Comparison of ENCODE assay signal across 26 cellular contexts in the genomic region with DNA sequence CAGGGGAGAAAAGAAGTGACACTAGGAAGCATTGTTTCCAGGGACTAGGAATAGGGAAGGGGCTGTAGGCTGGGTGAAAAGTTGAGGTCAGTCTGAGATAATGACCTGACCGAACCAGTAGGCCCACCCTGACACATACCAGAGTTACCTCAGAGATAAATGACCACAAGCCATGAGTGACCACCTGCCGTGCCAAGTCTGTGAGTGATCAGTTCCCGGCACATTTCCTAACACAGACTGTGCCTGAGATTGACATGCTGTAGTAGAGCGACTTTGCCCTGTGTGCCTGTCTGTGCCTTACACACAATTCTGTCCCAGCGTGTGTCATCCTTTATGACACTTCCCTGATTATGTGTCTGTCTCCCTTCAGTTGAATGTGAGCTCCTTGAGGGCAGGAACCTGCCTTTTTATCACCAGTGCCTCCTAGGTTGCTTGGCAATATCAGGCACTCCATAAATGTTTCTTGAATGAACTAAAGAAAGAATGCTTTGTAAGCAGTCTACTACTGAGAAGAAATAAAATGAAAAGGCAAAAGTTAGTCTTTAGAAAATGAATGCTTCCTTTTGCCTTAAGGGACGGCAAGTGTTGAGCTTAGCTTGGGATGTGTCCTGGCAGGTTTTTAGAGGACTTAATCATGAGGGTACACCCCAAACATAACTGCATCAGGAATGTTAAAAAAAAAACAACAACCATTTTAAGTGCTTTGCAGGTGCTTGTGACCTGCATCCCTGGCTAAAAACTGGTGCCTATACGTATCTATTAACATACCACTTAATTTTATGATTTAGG. TPM values are rescaled to one million over a fixed set of nuclear protein-coding genes. Genes with fewer than 3 reads are reported as not detected.
DNase-seq lines count a peak whose midpoint lies in the region; ATAC-seq, FAIRE-seq and TF ChIP-seq lines count a peak whose summit lies in the region.
"Had no signal": no experiment of that assay in that cellular context is flagged by ENCODE, and none has a peak within 500 bp of the region (broad histone marks: within the 10 kb centered on the region; RNA-seq: fewer than 3 reads in every experiment).

No MANE protein-coding gene starts in this region.

- H3F3A ChIP-seq in GM23338 (replicated peaks; ENCODE audit: low read depth), result no peaks in the 10 kb centered on the region

- no peak for TF ChIP-seq RAD21 in GM12878 (IDR thresholded peaks at IDR 0.05; ENCODE audit: insufficient read depth, low read depth, low read length)

- no peaks in the 10 kb centered on the region for H3K79me2 ChIP-seq in GM23338 (replicated peaks; ENCODE audit: insufficient read depth)
- H3K79me2 ChIP-seq in GM12878 (ENCODE audit: control insufficient read depth, insufficient read depth, low read length), result no peaks in the 10 kb centered on the region

- RAD21 ChIA-PET in GM12878 (lab: Charles Lee; ENCODE audit: unreplicated experiment), result interaction anchor here (1.1 to 3.4 kb wide), 4 partner anchors 28 to 92 kb away, joined by 3 to 18 read pairs (median 4); no protein-coding TSS in a partner anchor

- SMC1A ChIA-PET in GM12878 (lab: Charles Lee; ENCODE audit: uncharacterized antibody, unreplicated experiment), result interaction anchor here (1.6 to 1.9 kb wide), 2 partner anchors 10 to 15 kb away, joined by 3 to 6 read pairs; no protein-coding TSS in a partner anchor

- H3K4me1 Mint-ChIP-seq in GM23338, result peaks cover 6% of the 10 kb centered on the region; the same call in 2 of the 3 replicates
- peaks cover 46% of the 10 kb centered on the region for H3K4me1 Mint-ChIP-seq in progenitor cell of endocrine pancreas (ENCODE audit: low read depth)
- peaks cover 21% of the 10 kb centered on the region for H3K4me1 Mint-ChIP-seq in chondrocyte (ENCODE audit: low read depth)
- H3K4me1 Mint-ChIP-seq: CD8-positive, alpha-beta memory T cell; natural killer cell had no signal

- in situ Hi-C loops in GM12878 (cut with MboI), result no loop called here

- POLR2A ChIA-PET in GM12878 (lab: Charles Lee), result no interaction called here

- no peak for TF ChIP-seq EP300 in GM12878 (IDR thresholded peaks at IDR 0.05; ENCODE audit: borderline replicate concordance in 1 of 2, control insufficient read depth in 1 of 2, low read depth in 2 of 2, low read length in 2 of 2)

- CTCF ChIA-PET in GM12878 (lab: Yijun Ruan, JAX), result interaction anchor here (0.6 to 1.7 kb wide), 4 partner anchors 62 to 248 kb away, joined by 3 to 4 read pairs (median 4); no protein-coding TSS in a partner anchor

- TF ChIP-seq POLR2A in GM12878 (IDR thresholded peaks at IDR 0.05; ENCODE audit: low read depth, low read length), result no peak

- DNase-seq in GM23338 (ENCODE audit: low spot score), result peak; percentile 18
- no peak for DNase-seq in GM12878 (ENCODE audit: low read depth, low spot score)
- peak; percentile 58 to 85 for DNase-seq in foreskin keratinocyte
- DNase-seq in progenitor cell of endocrine pancreas (ENCODE audit: low spot score, unreplicated experiment), result no peak
- DNase-seq in SKM-1 treated with dmso at 0.1 percent for 144 hours (lab: John Stamatoyannopoulos, UW; ENCODE audit: unreplicated experiment), result no peak
- no peak for DNase-seq in DMS79 treated with DMSO at 0.1 percent for 48 hours (lab: John Stamatoyannopoulos, UW)
- DNase-seq in chondrocyte (ENCODE audit: low spot score), result no peak
- DNase-seq: activated CD8-positive, alpha-beta memory T cell treated with anti-CD3 and anti-CD28 coated beads for 24 hours; activated gamma-delta T cell; activated T-cell treated with anti-CD3 and anti-CD28 coated beads, Interleukin-2, amount 50 U/mL, for 1 hour; CD8-positive, alpha-beta memory T cell; head of caudate nucleus; natural killer cell; NCI-H1436 treated with DMSO at 0.1 percent for 48 hours; NCI-H774; occipital lobe; small intestine; stomach; transverse colon had no signal

- no peaks in the 10 kb centered on the region for H3K9me2 ChIP-seq in GM23338 (ENCODE audit: insufficient read depth)

- no peak overlapping the region for H3K4me3 Mint-ChIP-seq in GM23338
- H3K4me3 Mint-ChIP-seq in progenitor cell of endocrine pancreas (ENCODE audit: low read depth), result peak overlapping the region; percentile 43
- H3K4me3 Mint-ChIP-seq in chondrocyte (ENCODE audit: unreplicated experiment), result no peak overlapping the region
- H3K4me3 Mint-ChIP-seq: CD8-positive, alpha-beta memory T cell; natural killer cell; T-helper 1 cell treated with Interleukin-12 subunit alpha and Interleukin-12 subunit beta and Interleukin-4 antibody, amounts not matched to agents 30 μg/mL and 1 μg/mL, for 36 hours had no signal

- H3K4me1 ChIP-seq in GM23338 (ENCODE audit: insufficient read depth) (no peaks in the 10 kb centered on the region), GM12878 (ENCODE audit: control insufficient read depth, insufficient read depth, low read length) (no peaks in the 10 kb centered on the region), foreskin keratinocyte (peaks cover 26% of the 10 kb centered on the region)
- H3K4me1 ChIP-seq: HAP-1, stomach had no signal

- BruUV-seq in GM12878 (replicated peaks; lab: Mats Ljungman, UMichigan), result no TSS peak

- no peak overlapping the region for H3K27ac ChIP-seq in GM23338 (ENCODE audit: low read depth)
- no peak overlapping the region for H3K27ac ChIP-seq in GM12878 (ENCODE audit: control insufficient read depth, insufficient read depth)
- no peak overlapping the region for H3K27ac ChIP-seq in foreskin keratinocyte
- H3K27ac ChIP-seq: KMS-11, SK-N-MC, stomach, transverse colon had no signal

- H3K27ac Mint-ChIP-seq in GM23338 (no peak overlapping the region; the same call in 1 of the 2 replicates), progenitor cell of endocrine pancreas (peak overlapping the region; percentile 62), chondrocyte (ENCODE audit: unreplicated experiment) (no peak overlapping the region)
- H3K27ac Mint-ChIP-seq: natural killer cell; T-helper 1 cell treated with Interleukin-12 subunit alpha and Interleukin-12 subunit beta and Interleukin-4 antibody, amounts not matched to agents 30 μg/mL and 1 μg/mL, for 36 hours had no signal

- no peak for TF ChIP-seq CTCF in GM23338 (conservative IDR thresholded peaks at IDR 0.05; ENCODE audit: low read depth in 2 of 2)
- no peak for TF ChIP-seq CTCF in GM12878 (IDR thresholded peaks at IDR 0.05 in 2 of 3, conservative IDR thresholded peaks at IDR 0.05 in 1 of 3; ENCODE audit: control insufficient read depth in 2 of 3, extremely low read depth in 1 of 3, insufficient read depth in 1 of 3, low read depth in 3 of 3, low read length in 3 of 3)
- no peak for TF ChIP-seq CTCF in foreskin keratinocyte (conservative IDR thresholded peaks at IDR 0.05)
- TF ChIP-seq CTCF in progenitor cell of endocrine pancreas (IDR thresholded peaks at IDR 0.05; ENCODE audit: unreplicated experiment), result no peak
- TF ChIP-seq CTCF in chondrocyte (IDR thresholded peaks at IDR 0.05), result no peak

- no peak for FAIRE-seq in GM12878 (lab: Jason Lieb, UNC)
- FAIRE-seq: endothelial cell of umbilical vein, small intestine had no signal

- no peaks in the 10 kb centered on the region for H4K20me1 ChIP-seq in GM23338 (replicated peaks; ENCODE audit: insufficient read depth)
- no peaks in the 10 kb centered on the region for H4K20me1 ChIP-seq in GM12878 (ENCODE audit: control insufficient read depth, insufficient read depth)

- no peak overlapping the region for H3K9ac ChIP-seq in GM12878 (ENCODE audit: control insufficient read depth, insufficient read depth, low read length)
- H3K9ac ChIP-seq: KMS-11 had no signal

- H3K27me3 ChIP-seq in GM23338 (ENCODE audit: insufficient read depth), result no peaks in the 10 kb centered on the region
- H3K27me3 ChIP-seq in GM12878 (replicated peaks in 1 of 2; ENCODE audit: control insufficient read depth in 2 of 2, insufficient read depth in 2 of 2, low read length in 1 of 2), result peaks cover 0 to 4% of the 10 kb centered on the region in 2 experiments; a peak in 2 of 4 replicates
- no peaks in the 10 kb centered on the region for H3K27me3 ChIP-seq in foreskin keratinocyte
- H3K27me3 ChIP-seq: transverse colon had no signal

- WGBS in GM12878 (ENCODE audit: insufficient coverage, insufficient replicate concordance, low lambda C conversion rate, missing lambda C conversion rate), result 79% methylated on average over 7 of the region's 7 CpGs

- no peaks in the 10 kb centered on the region for H3K27me3 Mint-ChIP-seq in GM23338 (ENCODE audit: insufficient read depth, low read depth, poor library complexity)
- H3K27me3 Mint-ChIP-seq in progenitor cell of endocrine pancreas, result peaks cover 6% of the 10 kb centered on the region
- H3K27me3 Mint-ChIP-seq in chondrocyte (ENCODE audit: low read depth), result peaks cover 2% of the 10 kb centered on the region

- no peak overlapping the region for H2AFZ ChIP-seq in GM23338
- no peak overlapping the region for H2AFZ ChIP-seq in GM12878 (ENCODE audit: control insufficient read depth, low read depth, low read length)

- no peaks in the 10 kb centered on the region for H3K36me3 Mint-ChIP-seq in GM23338 (ENCODE audit: low read depth)
- H3K36me3 Mint-ChIP-seq in progenitor cell of endocrine pancreas (ENCODE audit: insufficient read depth), result no peaks in the 10 kb centered on the region
- no peaks in the 10 kb centered on the region for H3K36me3 Mint-ChIP-seq in chondrocyte (ENCODE audit: low read depth)
- H3K36me3 Mint-ChIP-seq: CD8-positive, alpha-beta memory T cell; natural killer cell had no signal

- H3K4me2 ChIP-seq in GM23338 (no peak overlapping the region), GM12878 (ENCODE audit: control insufficient read depth, insufficient read depth) (no peak overlapping the region)
- H3K4me2 ChIP-seq: KMS-11 had no signal

- H3K4me3 ChIP-seq in GM23338 (no peak overlapping the region), GM12878 (no peak overlapping the region)
- H3K4me3 ChIP-seq: HAP-1, SK-N-MC, stomach, transverse colon had no signal

- no peaks in the 10 kb centered on the region for H3K9me3 ChIP-seq in GM12878 (replicated peaks; ENCODE audit: control insufficient read depth, insufficient read depth, low read length)
- H3K9me3 ChIP-seq: HAP-1, stomach, transverse colon had no signal

- H3K9me3 Mint-ChIP-seq in GM23338 (no peaks in the 10 kb centered on the region), progenitor cell of endocrine pancreas (ENCODE audit: low read depth) (no peaks in the 10 kb centered on the region), chondrocyte (ENCODE audit: low read depth) (no peaks in the 10 kb centered on the region)
- H3K9me3 Mint-ChIP-seq: natural killer cell; T-helper 1 cell treated with Interleukin-12 subunit alpha and Interleukin-12 subunit beta and Interleukin-4 antibody, amounts not matched to agents 30 μg/mL and 1 μg/mL, for 36 hours had no signal

- H3K36me3 ChIP-seq in GM23338 (ENCODE audit: insufficient read depth) (no peaks in the 10 kb centered on the region), GM12878 (ENCODE audit: control insufficient read depth in 2 of 2, insufficient read depth in 2 of 2, low read length in 1 of 2) (no peaks in the 10 kb centered on the region)
- H3K36me3 ChIP-seq: HAP-1, stomach, transverse colon had no signal

- intact Hi-C loops in GM12878 (cut with micrococcal nuclease; ENCODE audit: unreplicated experiment), result no loop called here

- ATAC-seq in GM23338 (no peak; the same call in 2 of the 3 replicates), GM12878 (no peak), foreskin keratinocyte (peak; percentile 65), HG03521 (IDR thresholded peaks at IDR 0.05; ENCODE audit: unreplicated experiment) (no peak)
- ATAC-seq: left lobe of liver, natural killer cell had no signal

RNA-seq across cellular contexts. Expression of gene SSPN, which starts 9.6 kb away (rescaled TPM):
- 1.1 and 3.1 TPM in 2 replicates for total RNA-seq in GM23338 (2014; rRNA removed; shearing (Covaris generic))
- polyA plus RNA-seq in GM23338 (2016; fragmentation: Nextera tagmentation; extraction: Ambion mirVana), result 2.3 and 2.8 TPM in 2 replicates
- total RNA-seq in GM12878 (2013; cell fraction: nucleolus; rRNA removed), result not detected in 2 replicates
- total RNA-seq in GM12878 (2014; rRNA removed), result 0.05 TPM in 1 of 2 replicates, not detected in the other
- total RNA-seq in GM12878 (2014; rRNA removed; fragmentation: Illumina TruSeq; extraction: Trizol), result 0.04 TPM in 1 of 2 replicates, not detected in the other
- total RNA-seq in GM12878 (2021), result 0.05 TPM in 1 of 2 replicates, not detected in the other
- polyA plus RNA-seq in GM12878 (2011; ENCODE audit: low read depth), result 0.18 TPM
- polyA plus RNA-seq in GM12878 (2011; rRNA removed), result 0.27 and 0.41 TPM in 2 replicates
- polyA plus RNA-seq in GM12878 (2011; cell fraction: cytosol; rRNA removed), result 0.23 and 0.34 TPM in 2 replicates
- polyA plus RNA-seq in GM12878 (2011; cell fraction: nucleus; rRNA removed), result 0.03 and 0.04 TPM in 2 replicates
- polyA plus RNA-seq in GM12878 (2012), result 0.13 and 0.39 TPM in 2 replicates
- 0.04 TPM in 1 of 2 replicates, not detected in the other for polyA plus RNA-seq in GM12878 (2014; fragmentation: Illumina TruSeq; extraction: Trizol)
- under 1 TPM in 1 of 2 experiments, not detected in 1; 0.35 TPM for polyA plus RNA-seq in GM12878 (2014; fragmentation: Nextera tagmentation; extraction: Ambion mirVana)
- polyA plus RNA-seq in GM12878 (2014; rRNA removed), result not detected in 2 replicates
- under 1 TPM in 1 of 2 experiments, not detected in 1; 0.28 TPM for polyA plus RNA-seq in GM12878 (2016; fragmentation: Nextera tagmentation; extraction: Ambion mirVana)
- 0.72 TPM in 1 of 2 replicates, not detected in the other for polyA minus RNA-seq in GM12878 (2011; rRNA and poly(A)+ RNA removed)
- not detected in 2 replicates for polyA minus RNA-seq in GM12878 (2011; cell fraction: cytosol; rRNA and poly(A)+ RNA removed)
- polyA minus RNA-seq in GM12878 (2011; cell fraction: nucleus; rRNA and poly(A)+ RNA removed), result 0.24 TPM in 1 of 2 replicates, not detected in the other
- total RNA-seq in foreskin keratinocyte, result 0.49 and 0.51 TPM in 2 replicates
- polyA plus RNA-seq in foreskin keratinocyte, result 0.21 and 0.24 TPM in 2 replicates
- total RNA-seq in progenitor cell of endocrine pancreas, result 2.1 and 2.8 TPM in 2 replicates
- total RNA-seq in chondrocyte, result 38.9 to 42.9 TPM (median 39.2 TPM) in 3 replicates
- total RNA-seq: CD8-positive, alpha-beta memory T cell had no signal
- polyA plus RNA-seq: CD8-positive, alpha-beta memory T cell had no signal

Comparison
In these comparisons a context has a peak if more than half of its experiments do, and no peak if none do; other contexts are left out.
1. DNase-seq: peak in GM23338 (single experiment) and foreskin keratinocyte (2 of 2); none in GM12878 (single experiment), progenitor cell of endocrine pancreas (single experiment), SKM-1 treated with dmso at 0.1 percent for 144 hours (single experiment), DMS79 treated with DMSO at 0.1 percent for 48 hours (single experiment) and chondrocyte (single experiment).